Comparison of ENCODE assay signal across 8 cellular contexts in the genomic region with DNA sequence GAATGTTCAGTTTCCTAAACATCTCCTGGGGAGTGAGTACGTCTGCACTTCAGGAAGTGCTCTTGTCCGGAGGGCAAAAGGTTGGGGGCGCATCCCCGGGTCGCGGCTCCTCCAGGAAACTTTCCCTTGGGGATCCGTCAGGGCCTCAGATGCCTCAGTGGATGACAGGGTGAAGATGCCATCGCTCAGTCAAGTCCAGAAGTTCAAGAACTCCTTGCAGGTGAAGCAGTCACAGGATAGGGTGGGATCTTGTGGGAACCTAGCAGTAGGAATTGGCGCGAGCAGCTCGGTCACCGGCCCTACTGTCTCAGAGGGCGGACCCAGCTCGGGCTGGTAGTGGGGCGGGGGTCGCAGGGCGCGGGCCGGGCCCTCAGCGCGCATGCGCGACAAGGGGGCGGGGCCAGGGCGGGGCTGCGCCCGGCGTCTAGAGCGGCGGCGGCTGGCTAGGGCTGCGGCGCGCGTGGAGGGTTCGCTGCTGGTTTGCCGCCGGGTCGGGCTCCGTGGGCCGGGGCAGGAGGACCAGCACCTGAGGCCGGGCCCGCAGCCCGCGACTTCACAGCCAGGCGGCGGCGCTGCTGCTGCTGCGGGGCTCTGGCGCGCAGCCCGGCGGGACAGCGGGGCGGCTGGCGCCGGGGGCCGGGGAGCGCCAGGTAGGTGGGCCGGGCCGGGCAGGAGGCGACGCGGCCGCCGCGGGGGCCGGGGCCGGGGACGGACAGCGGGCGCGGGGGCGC. TPM values are rescaled to one million over a fixed set of nuclear protein-coding genes. Genes with fewer than 3 reads are reported as not detected.
DNase-seq lines count a peak whose midpoint lies in the region; ATAC-seq and TF ChIP-seq lines count a peak whose summit lies in the region.

A gene (plus strand): TSS at position 423 of the 731 bp plus-strand sequence. CDS start 75,191 bp downstream, outside the sequence.

- ATAC-seq in GM18867 (IDR thresholded peaks at IDR 0.05; ENCODE audit: unreplicated experiment) = peak; percentile 81
- peak; percentile 81 for ATAC-seq in HG03103 (IDR thresholded peaks at IDR 0.05; ENCODE audit: low read depth, unreplicated experiment)
- ATAC-seq in activated CD4-positive, alpha-beta T cell treated with anti-CD3 and anti-CD28 coated beads for 36 hours = peak; percentile 74
- ATAC-seq in left colon = peak; percentile 90

- POLR2A ChIA-PET in AG04450 (lab: Yijun Ruan, JAX) = no interaction called here
- POLR2A ChIA-PET in activated CD4-positive, alpha-beta T cell treated with anti-CD3 and anti-CD28 coated beads for 36 hours (lab: Charles Lee) = no interaction called here

- no peak within 1 kb of the TSS for H3K27ac ChIP-seq in AG04450 (ENCODE audit: low read depth, low read length)
- H3K27ac ChIP-seq in cingulate gyrus (ENCODE audit: low read depth, low read length) = peak within 1 kb of the TSS; percentile 69

- intact Hi-C loops in activated CD4-positive, alpha-beta T cell treated with anti-CD3 and anti-CD28 coated beads for 36 hours (cut with DNase I, micrococcal nuclease) = loop anchor here (1.0 to 10.0 kb wide), 7 partner anchors 38 to 326 kb away; a partner anchor contains a TSS
- intact Hi-C loops in left colon (cut with DNase I, micrococcal nuclease) = no loop called here

- peaks cover 2% of the 10 kb centered on the region for H3K27me3 ChIP-seq in AG04450 (ENCODE audit: control insufficient read depth, insufficient read depth, low read length)

- H3K36me3 Mint-ChIP-seq in activated CD4-positive, alpha-beta T cell treated with anti-CD3 and anti-CD28 coated beads for 36 hours (ENCODE audit: low read depth) = peaks cover 3% of the 10 kb centered on the region

- H3K4me3 Mint-ChIP-seq in activated CD4-positive, alpha-beta T cell treated with anti-CD3 and anti-CD28 coated beads for 36 hours = peak within 1 kb of the TSS; percentile 83

- no peaks in the 10 kb centered on the region for H3K27me3 Mint-ChIP-seq in activated CD4-positive, alpha-beta T cell treated with anti-CD3 and anti-CD28 coated beads for 36 hours

- DNase-seq in AG04450 (ENCODE audit: low read depth, low spot score) (no peak), NCI-H226 (peak; percentile 49), left colon (peak; percentile 66 to 82)
- peak; percentile 87 for DNase-seq in activated CD4-positive, alpha-beta T cell treated with anti-CD3 and anti-CD28 coated beads for 36 hours
- DNase-seq in stimulated activated CD4-positive, alpha-beta T cell treated with anti-CD3 and anti-CD28 coated beads, Interleukin-2, amount 100 ng/mL, for 24 hours = peak; percentile 81 to 83

- H3K27ac Mint-ChIP-seq in activated CD4-positive, alpha-beta T cell treated with anti-CD3 and anti-CD28 coated beads for 36 hours = peak within 1 kb of the TSS; percentile 94

- H3K4me1 Mint-ChIP-seq in activated CD4-positive, alpha-beta T cell treated with anti-CD3 and anti-CD28 coated beads for 36 hours = peaks cover 42% of the 10 kb centered on the region

- CTCF ChIA-PET in AG04450 (lab: Charles Lee) = interaction anchor here (0.6 kb wide), 1 partner anchor 141 kb away, joined by 6 read pairs; no protein-coding TSS in a partner anchor
- CTCF ChIA-PET in activated CD4-positive, alpha-beta T cell treated with anti-CD3 and anti-CD28 coated beads for 36 hours (lab: Charles Lee) = interaction anchor here (0.7 kb wide), 2 partner anchors 20 to 395 kb away, joined by 3 read pairs; no protein-coding TSS in a partner anchor

- TF ChIP-seq CTCF in AG04450 (IDR thresholded peaks at IDR 0.05; ENCODE audit: low read depth, low read length) = no peak

- H3K4me3 ChIP-seq in AG04450 (ENCODE audit: low read depth, low read length) = peak within 1 kb of the TSS; percentile 75

- H3K9me3 ChIP-seq in AG04450 (ENCODE audit: control insufficient read depth, insufficient read depth, low read length) = no peaks in the 10 kb centered on the region

- peaks cover 6% of the 10 kb centered on the region for H3K9me3 Mint-ChIP-seq in activated CD4-positive, alpha-beta T cell treated with anti-CD3 and anti-CD28 coated beads for 36 hours (ENCODE audit: low read depth)

RNA-seq across cellular contexts. Expression of the gene that starts here (rescaled TPM):
- 12.9 and 15.3 TPM in 2 replicates for polyA plus RNA-seq in AG04450 (2011; rRNA removed)
- 34.5 and 47.9 TPM in 2 replicates for polyA minus RNA-seq in AG04450 (2011; rRNA and poly(A)+ RNA removed)
- 10 to 100 TPM; 29.1 to 33.0 TPM for total RNA-seq in activated CD4-positive, alpha-beta T cell treated with anti-CD3 and anti-CD28 coated beads for 36 hours
- 10 to 100 TPM; 14.3 to 19.1 TPM for total RNA-seq in left colon

Comparison
In these comparisons a context has a peak if more than half of its experiments do, and no peak if none do; other contexts are left out.
1. intact Hi-C loops: an anchor here in activated CD4-positive, alpha-beta T cell treated with anti-CD3 and anti-CD28 coated beads for 36 hours (1.0 to 10.0 kb wide); none called in left colon.